ENCODE assay signal across 20 cellular contexts in the genomic region with DNA sequence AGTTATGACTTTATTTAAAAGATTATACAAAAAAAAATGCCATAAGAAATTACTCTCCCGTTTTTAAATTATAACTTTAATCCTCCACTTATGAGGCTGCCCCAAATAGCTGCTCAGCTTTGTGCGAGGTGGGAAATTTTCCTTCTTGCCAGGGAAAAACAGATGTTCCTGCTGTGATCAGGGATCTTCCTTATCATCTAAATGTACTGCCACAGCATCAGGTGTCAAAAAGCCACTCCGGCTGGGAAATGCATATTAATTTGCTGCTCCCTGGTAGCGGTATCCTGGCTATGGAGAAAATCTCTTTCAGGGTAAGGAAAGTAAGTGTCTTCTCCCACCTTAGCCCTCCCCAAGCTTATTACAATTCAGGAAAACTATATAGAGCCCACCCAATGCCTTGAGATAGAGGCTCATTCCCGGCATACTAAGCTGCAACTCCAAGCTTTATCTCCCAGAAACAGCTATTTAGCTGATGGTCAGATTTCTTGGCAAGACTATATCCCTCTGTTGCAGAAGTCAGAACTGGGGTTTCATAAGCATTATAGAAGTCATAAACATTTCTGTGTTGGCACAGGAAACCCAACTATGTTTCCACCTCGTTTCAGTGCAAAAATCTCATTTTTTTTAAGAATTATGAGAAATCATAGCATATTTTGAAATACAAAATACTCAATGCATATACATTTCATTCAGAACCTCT.
"Had no signal": no experiment of that assay in that cellular context is flagged by ENCODE, and none has a peak within 500 bp of the region (broad histone marks: within the 10 kb centered on the region; RNA-seq: fewer than 3 reads in every experiment).

No MANE protein-coding gene starts in this region.

- DNase-seq: activated CD4-positive, alpha-beta memory T cell treated with anti-CD3 and anti-CD28 coated beads for 36 hours; activated CD4-positive, alpha-beta T cell treated with anti-CD3 and anti-CD28 coated beads for 36 hours; activated CD8-positive, alpha-beta memory T cell treated with anti-CD3 and anti-CD28 coated beads, Interleukin-2, amount 10 ng/mL, durations not matched to agents 7 days and 5 days; activated naive CD4-positive, alpha-beta T cell treated with anti-CD3 and anti-CD28 coated beads, Interleukin-2, amount 10 ng/mL, durations not matched to agents 7 days and 5 days; activated T-cell treated with anti-CD3 and anti-CD28 coated beads, Interleukin-2, amount 50 U/mL, for 1 hour; esophagus squamous epithelium; heart right ventricle; left colon; lower lobe of right lung; midbrain; psoas muscle; right lobe of liver; stomach; T-helper 1 cell; T1000; testis; upper lobe of right lung had no signal

- H3K4me2 ChIP-seq: smooth muscle cell had no signal

- H3K9me3 ChIP-seq: esophagus squamous epithelium, gastroesophageal sphincter, heart right ventricle, lower lobe of right lung, psoas muscle, right lobe of liver, stomach, testis, upper lobe of right lung had no signal

- H3K27ac ChIP-seq: cardiac muscle cell, esophagus squamous epithelium, gastroesophageal sphincter, heart right ventricle, lower lobe of right lung, psoas muscle, right lobe of liver, stomach, testis, upper lobe of right lung had no signal

- H3K4me3 ChIP-seq: cardiac muscle cell, esophagus squamous epithelium, gastroesophageal sphincter, heart right ventricle, lower lobe of right lung, psoas muscle, right lobe of liver, smooth muscle cell, stomach, testis, upper lobe of right lung had no signal

- H3K36me3 ChIP-seq: cardiac muscle cell, esophagus squamous epithelium, gastroesophageal sphincter, heart right ventricle, lower lobe of right lung, right lobe of liver, stomach, upper lobe of right lung had no signal

- H3K27me3 ChIP-seq: cardiac muscle cell, esophagus squamous epithelium, gastroesophageal sphincter, heart right ventricle, right lobe of liver, stomach, testis, upper lobe of right lung had no signal

- H3K4me1 ChIP-seq: esophagus squamous epithelium, lower lobe of right lung, psoas muscle, stomach, testis, upper lobe of right lung had no signal
